ENCODE assay signal across 23 cellular contexts in genomic region chr5:994821-995220, GRCh38. TPM values are rescaled to one million over a fixed set of nuclear protein-coding genes. Genes with fewer than 3 reads are reported as not detected.
DNase-seq lines count a peak whose midpoint lies in the region; ATAC-seq and TF ChIP-seq lines count a peak whose summit lies in the region.
"Had no signal": no experiment of that assay in that cellular context is flagged by ENCODE, and none has a peak within 500 bp of the region (broad histone marks: within the 10 kb centered on the region; RNA-seq: fewer than 3 reads in every experiment).

No MANE protein-coding gene starts in this region.

- intact Hi-C loops in cardiac septum (cut with DNase I) = no loop called here
- intact Hi-C loops in right cardiac atrium (cut with DNase I) = no loop called here
- intact Hi-C loops in stomach (cut with DNase I; ENCODE audit: low total_unique reads) = no loop called here

- peak; percentile 53 for DNase-seq in cardiac septum (ENCODE audit: low spot score)
- DNase-seq in right cardiac atrium = no peak
- DNase-seq in GM23338 (ENCODE audit: low spot score) = no peak
- no peak for DNase-seq in foreskin keratinocyte
- DNase-seq in stomach = peak; percentile 17
- no peak for DNase-seq in glomerular visceral epithelial cell (ENCODE audit: extremely low spot score)
- DNase-seq: DMS 273 treated with DMSO at 0.1 percent for 48 hours, GF-D8, immature natural killer cell, NCI-H1105 treated with DMSO at 0.1 percent for 48 hours, nucleus accumbens, Peyer's patch, T-helper 9 cell had no signal

- no peaks in the 10 kb centered on the region for H4K20me1 ChIP-seq in GM23338 (replicated peaks; ENCODE audit: insufficient read depth)

- no peak overlapping the region for H2AFZ ChIP-seq in GM23338

- peak; percentile 14 to 54; a peak in 2 of 4 replicates for TF ChIP-seq CTCF in GM23338 (conservative IDR thresholded peaks at IDR 0.05; ENCODE audit: low read depth in 2 of 2)
- peak; percentile 3 for TF ChIP-seq CTCF in foreskin keratinocyte (conservative IDR thresholded peaks at IDR 0.05)
- TF ChIP-seq CTCF in stomach (IDR thresholded peaks at IDR 0.05) = no peak

- no peaks in the 10 kb centered on the region for H3K9me3 Mint-ChIP-seq in GM23338
- H3K9me3 Mint-ChIP-seq: activated naive CD4-positive, alpha-beta T cell treated with anti-CD3 and anti-CD28 coated beads, Interleukin-2, amount 50 U/mL, for 72 hours; stimulated activated effector memory CD8-positive, alpha-beta T cell treated with anti-CD3 and anti-CD28 coated beads, Interleukin-12 subunit alpha, Interleukin-12 subunit beta, amount 100 ng/mL, for 72 hours had no signal

- H3K4me3 ChIP-seq in right cardiac atrium (ENCODE audit: low read length) = no peak overlapping the region
- H3K4me3 ChIP-seq in GM23338 = no peak overlapping the region
- no peak overlapping the region for H3K4me3 ChIP-seq in stomach
- H3K4me3 ChIP-seq: HAP-1, lower lobe of right lung, Peyer's patch had no signal

- no peaks in the 10 kb centered on the region for H3K36me3 ChIP-seq in GM23338 (ENCODE audit: insufficient read depth)
- no peaks in the 10 kb centered on the region for H3K36me3 ChIP-seq in stomach
- H3K36me3 ChIP-seq: HAP-1, lower lobe of right lung, Peyer's patch had no signal

- H3K36me3 Mint-ChIP-seq in GM23338 (ENCODE audit: low read depth) = no peaks in the 10 kb centered on the region; the same call in 2 of the 3 replicates
- H3K36me3 Mint-ChIP-seq: activated naive CD4-positive, alpha-beta T cell treated with anti-CD3 and anti-CD28 coated beads, Interleukin-2, amount 50 U/mL, for 72 hours; immature natural killer cell; stimulated activated effector memory CD8-positive, alpha-beta T cell treated with anti-CD3 and anti-CD28 coated beads, Interleukin-12 subunit alpha, Interleukin-12 subunit beta, amount 100 ng/mL, for 72 hours had no signal

- peaks cover 17% of the 10 kb centered on the region for H3K4me1 Mint-ChIP-seq in GM23338

- no peak for ATAC-seq in right cardiac atrium
- peak; percentile 39 for ATAC-seq in GM23338
- no peak for ATAC-seq in foreskin keratinocyte
- no peak for ATAC-seq in GM21576 (IDR thresholded peaks at IDR 0.05; ENCODE audit: unreplicated experiment)
- no peak for ATAC-seq in HG02798 (IDR thresholded peaks at IDR 0.05; ENCODE audit: poor library complexity, unreplicated experiment)
- ATAC-seq: activated CD4-positive, CD25-positive, alpha-beta regulatory T cell treated with anti-CD3 and anti-CD28 coated beads, Interleukin-2, amount 50 U/mL, for 24 hours; activated naive CD4-positive, alpha-beta T cell treated with anti-CD3 and anti-CD28 coated beads, Interleukin-2, amount 50 U/mL, for 72 hours; lower lobe of right lung; SK-N-SH treated with all-trans-retinoic acid at 6 μM for 48 hours; stimulated activated effector memory CD8-positive, alpha-beta T cell treated with anti-CD3 and anti-CD28 coated beads, Interleukin-12 subunit alpha, Interleukin-12 subunit beta, amount 100 ng/mL, for 72 hours had no signal

- no peak overlapping the region for H3K4me3 Mint-ChIP-seq in GM23338
- H3K4me3 Mint-ChIP-seq: immature natural killer cell; stimulated activated effector memory CD8-positive, alpha-beta T cell treated with anti-CD3 and anti-CD28 coated beads, Interleukin-12 subunit alpha, Interleukin-12 subunit beta, amount 100 ng/mL, for 72 hours had no signal

- no peaks in the 10 kb centered on the region for H3F3A ChIP-seq in GM23338 (replicated peaks; ENCODE audit: low read depth)

- H3K4me1 ChIP-seq in right cardiac atrium (ENCODE audit: control insufficient read depth, insufficient read depth, low read length) (peaks cover 17% of the 10 kb centered on the region), GM23338 (ENCODE audit: insufficient read depth) (no peaks in the 10 kb centered on the region), foreskin keratinocyte (no peaks in the 10 kb centered on the region), stomach (peaks cover 0 to 34% (median 17%) of the 10 kb centered on the region in 4 donors)
- H3K4me1 ChIP-seq: HAP-1, Peyer's patch had no signal

- H3K27ac Mint-ChIP-seq in GM23338 = no peak overlapping the region
- H3K27ac Mint-ChIP-seq: activated naive CD4-positive, alpha-beta T cell treated with anti-CD3 and anti-CD28 coated beads, Interleukin-2, amount 50 U/mL, for 72 hours; immature natural killer cell; stimulated activated effector memory CD8-positive, alpha-beta T cell treated with anti-CD3 and anti-CD28 coated beads, Interleukin-12 subunit alpha, Interleukin-12 subunit beta, amount 100 ng/mL, for 72 hours had no signal

- H3K27me3 Mint-ChIP-seq in GM23338 (ENCODE audit: insufficient read depth, low read depth, poor library complexity) = peaks cover 4% of the 10 kb centered on the region

- no peaks in the 10 kb centered on the region for H3K9me2 ChIP-seq in GM23338 (ENCODE audit: insufficient read depth)

- TF ChIP-seq EP300 in stomach (IDR thresholded peaks at IDR 0.05) = no peak

- no peak for TF ChIP-seq POLR2A in stomach (IDR thresholded peaks at IDR 0.05)

- H3K27ac ChIP-seq in right cardiac atrium (ENCODE audit: low read length) (no peak overlapping the region), GM23338 (ENCODE audit: low read depth) (no peak overlapping the region), foreskin keratinocyte (no peak overlapping the region), stomach (peak overlapping the region in 1 of 5 donors; percentile 14)
- H3K27ac ChIP-seq: lower lobe of right lung had no signal

- H3K9me3 ChIP-seq in right cardiac atrium (ENCODE audit: control insufficient read depth, low read length) = no peaks in the 10 kb centered on the region
- no peaks in the 10 kb centered on the region for H3K9me3 ChIP-seq in stomach
- H3K9me3 ChIP-seq: HAP-1, lower lobe of right lung, Peyer's patch had no signal

- H3K79me2 ChIP-seq in GM23338 (replicated peaks; ENCODE audit: insufficient read depth) = no peaks in the 10 kb centered on the region

- H3K4me2 ChIP-seq in GM23338 = no peak overlapping the region

- WGBS in right cardiac atrium = 85% methylated on average over 4 of the region's 4 CpGs
- 74 to 88% (median 87%) methylated on average over 4 of the region's 4 CpGs for WGBS in stomach, 5 donors

- H3K27me3 ChIP-seq in right cardiac atrium (ENCODE audit: control insufficient read depth, insufficient read depth) (no peaks in the 10 kb centered on the region), GM23338 (ENCODE audit: insufficient read depth) (no peaks in the 10 kb centered on the region), foreskin keratinocyte (peaks cover 40% of the 10 kb centered on the region), stomach (peaks cover 0 to 35% (median 0%) of the 10 kb centered on the region in 3 donors)
- H3K27me3 ChIP-seq: Peyer's patch had no signal

TF ChIP-seq in GM23338, 12 proteins besides CTCF, POLR2A, EP300 and RAD21 (continues in another document):
- TF ChIP-seq EZH2 (IDR thresholded peaks at IDR 0.05; ENCODE audit: low read depth, unreplicated experiment) = no peak
- TF ChIP-seq JUNB (IDR thresholded peaks at IDR 0.05; ENCODE audit: unreplicated experiment) = no peak
- no peak for TF ChIP-seq ETS1 (IDR thresholded peaks at IDR 0.05)
- TF ChIP-seq ZNF331 (CRISPR knock-in tag; IDR thresholded peaks at IDR 0.05; ENCODE audit: low read depth) = no peak
- TF ChIP-seq REST (IDR thresholded peaks at IDR 0.05; ENCODE audit: unreplicated experiment) = no peak
- no peak for TF ChIP-seq CREB1 (CRISPR knock-in tag; IDR thresholded peaks at IDR 0.05; ENCODE audit: low read depth)
- no peak for TF ChIP-seq EZH2phosphoT487 (IDR thresholded peaks at IDR 0.05; ENCODE audit: unreplicated experiment)
- no peak for TF ChIP-seq ZNF114 (CRISPR knock-in tag; IDR thresholded peaks at IDR 0.05)
- no peak for TF ChIP-seq STAT1 (IDR thresholded peaks at IDR 0.05; ENCODE audit: unreplicated experiment)

RNA-seq across cellular contexts. Expression of gene NKD2, which starts 13.8 kb away (rescaled TPM):
- total RNA-seq in cardiac septum (3.6 TPM), right cardiac atrium (1 to 10 TPM; 1.9 to 8.6 (median 3.1) TPM), foreskin keratinocyte (0.11 TPM in 1 of 2 replicates, not detected in the other), stomach (10 to 100 TPM in 1 of 5 donors, 1 to 10 TPM in 2, not detected in 2; 1.8 to 13.6 (median 4.4) TPM)
- polyA plus RNA-seq in right cardiac atrium (2.6 TPM), GM23338 (2016; fragmentation: Nextera tagmentation; extraction: Ambion mirVana) (10.0 and 11.9 TPM in 2 replicates), foreskin keratinocyte (not detected in 2 replicates), stomach (10 to 100 TPM in 2 of 3 donors, 1 to 10 TPM in 1; 5.3 to 12.8 (median 10.5) TPM)
- total RNA-seq in GM23338 (2014; rRNA removed; shearing (Covaris generic)) = 7.3 and 9.0 TPM in 2 replicates
- total RNA-seq: LHCN-M2 had no signal
- polyA plus RNA-seq: fibroblast of lung, immature natural killer cell had no signal

Comparison
In these comparisons a context has a peak if more than half of its experiments do, and no peak if none do; other contexts are left out.
1. DNase-seq: peak in cardiac septum (single experiment) and stomach (single experiment); none in right cardiac atrium (0 of 3), GM23338 (single experiment), foreskin keratinocyte (0 of 2) and glomerular visceral epithelial cell (single experiment).
2. CTCF ChIP-seq: peak in GM23338 (2 of 2) and foreskin keratinocyte (single experiment); none in stomach (0 of 7).